In the genomic region with DNA sequence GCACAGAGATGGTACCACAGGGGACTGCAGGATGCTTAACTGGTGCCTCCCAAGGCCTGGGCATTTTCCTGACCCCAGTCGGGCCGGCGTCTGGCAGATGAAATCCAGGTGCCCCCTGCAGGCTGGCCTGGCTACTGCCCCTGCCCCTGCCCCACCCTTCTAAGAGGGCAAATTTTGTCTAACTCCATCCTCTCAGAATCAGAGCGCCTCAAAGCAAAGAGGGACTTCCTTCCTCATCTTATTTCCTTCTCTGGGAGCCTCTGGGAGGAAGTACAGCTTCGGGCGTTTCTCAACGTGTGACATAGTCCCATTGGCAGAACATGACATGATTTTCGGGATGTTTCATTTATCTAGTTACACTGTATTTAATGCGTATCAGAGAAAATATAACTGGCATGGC, we compare ENCODE assay signal across 2 cellular contexts.
TF ChIP-seq lines count a peak whose summit lies in the region.

No MANE protein-coding gene starts in this region.

TF ChIP-seq in GM12878, 131 proteins besides CTCF, POLR2A, EP300 and RAD21:
- TF ChIP-seq POU2F2 (IDR thresholded peaks at IDR 0.05; ENCODE audit: borderline replicate concordance, low read depth, low read length) (no peak), IRF4 (IDR thresholded peaks at IDR 0.05; ENCODE audit: low read depth, low read length) (no peak), NRF1 (conservative IDR thresholded peaks at IDR 0.05; ENCODE audit: low read depth, low read length) (no peak), YY1 (IDR thresholded peaks at IDR 0.05; ENCODE audit: low read depth, low read length) (0 out of 2 replicates have a peak, but pooled peaks have one; percentile 20), CREB1 (IDR thresholded peaks at IDR 0.05; ENCODE audit: low read depth) (no peak), ETV6 (conservative IDR thresholded peaks at IDR 0.05 in 1 of 2, IDR thresholded peaks at IDR 0.05 in 1 of 2; ENCODE audit: borderline replicate concordance in 1 of 2, low read depth in 1 of 2) (no peak), IRF3 (IDR thresholded peaks at IDR 0.05) (no peak), HCFC1 (IDR thresholded peaks at IDR 0.05; ENCODE audit: low read length) (no peak), SUPT20H (IDR thresholded peaks at IDR 0.05; ENCODE audit: borderline replicate concordance, control insufficient read depth, low read depth, low read length) (no peak), RUNX3 (IDR thresholded peaks at IDR 0.05; ENCODE audit: low read length) (no peak), RELA (IDR thresholded peaks at IDR 0.05; ENCODE audit: borderline replicate concordance, partially characterized antibody) (no peak), SMC3 (IDR thresholded peaks at IDR 0.05; ENCODE audit: borderline replicate concordance, low read length) (peak; percentile 37; the same call in 1 of the 2 replicates), NR2F1 (conservative IDR thresholded peaks at IDR 0.05) (no peak), ZBED1 (IDR thresholded peaks at IDR 0.05; ENCODE audit: borderline replicate concordance) (no peak), POLR2AphosphoS2 (IDR thresholded peaks at IDR 0.05; ENCODE audit: low read depth, low read length) (no peak), RBBP5 (conservative IDR thresholded peaks at IDR 0.05) (no peak), NR2C1 (IDR thresholded peaks at IDR 0.05) (no peak)
- TF ChIP-seq, protein P1, sequence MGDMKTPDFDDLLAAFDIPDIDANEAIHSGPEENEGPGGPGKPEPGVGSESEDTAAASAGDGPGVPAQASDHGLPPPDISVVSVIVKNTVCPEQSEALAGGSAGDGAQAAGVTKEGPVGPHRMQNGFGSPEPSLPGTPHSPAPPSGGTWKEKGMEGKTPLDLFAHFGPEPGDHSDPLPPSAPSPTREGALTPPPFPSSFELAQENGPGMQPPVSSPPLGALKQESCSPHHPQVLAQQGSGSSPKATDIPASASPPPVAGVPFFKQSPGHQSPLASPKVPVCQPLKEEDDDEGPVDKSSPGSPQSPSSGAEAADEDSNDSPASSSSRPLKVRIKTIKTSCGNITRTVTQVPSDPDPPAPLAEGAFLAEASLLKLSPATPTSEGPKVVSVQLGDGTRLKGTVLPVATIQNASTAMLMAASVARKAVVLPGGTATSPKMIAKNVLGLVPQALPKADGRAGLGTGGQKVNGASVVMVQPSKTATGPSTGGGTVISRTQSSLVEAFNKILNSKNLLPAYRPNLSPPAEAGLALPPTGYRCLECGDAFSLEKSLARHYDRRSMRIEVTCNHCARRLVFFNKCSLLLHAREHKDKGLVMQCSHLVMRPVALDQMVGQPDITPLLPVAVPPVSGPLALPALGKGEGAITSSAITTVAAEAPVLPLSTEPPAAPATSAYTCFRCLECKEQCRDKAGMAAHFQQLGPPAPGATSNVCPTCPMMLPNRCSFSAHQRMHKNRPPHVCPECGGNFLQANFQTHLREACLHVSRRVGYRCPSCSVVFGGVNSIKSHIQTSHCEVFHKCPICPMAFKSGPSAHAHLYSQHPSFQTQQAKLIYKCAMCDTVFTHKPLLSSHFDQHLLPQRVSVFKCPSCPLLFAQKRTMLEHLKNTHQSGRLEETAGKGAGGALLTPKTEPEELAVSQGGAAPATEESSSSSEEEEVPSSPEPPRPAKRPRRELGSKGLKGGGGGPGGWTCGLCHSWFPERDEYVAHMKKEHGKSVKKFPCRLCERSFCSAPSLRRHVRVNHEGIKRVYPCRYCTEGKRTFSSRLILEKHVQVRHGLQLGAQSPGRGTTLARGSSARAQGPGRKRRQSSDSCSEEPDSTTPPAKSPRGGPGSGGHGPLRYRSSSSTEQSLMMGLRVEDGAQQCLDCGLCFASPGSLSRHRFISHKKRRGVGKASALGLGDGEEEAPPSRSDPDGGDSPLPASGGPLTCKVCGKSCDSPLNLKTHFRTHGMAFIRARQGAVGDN (IDR thresholded peaks at IDR 0.05), result no peak

TF ChIP-seq in liver, 16 proteins besides CTCF, POLR2A, EP300 and RAD21:
- TF ChIP-seq RXRA (IDR thresholded peaks at IDR 0.05), result peak in 1 of 2 donors; percentile 16
- TF ChIP-seq HNF4A (conservative IDR thresholded peaks at IDR 0.05), result no peak
- no peak for TF ChIP-seq TAF1 (conservative IDR thresholded peaks at IDR 0.05)
- TF ChIP-seq, protein P2, sequence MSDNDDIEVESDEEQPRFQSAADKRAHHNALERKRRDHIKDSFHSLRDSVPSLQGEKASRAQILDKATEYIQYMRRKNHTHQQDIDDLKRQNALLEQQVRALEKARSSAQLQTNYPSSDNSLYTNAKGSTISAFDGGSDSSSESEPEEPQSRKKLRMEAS (IDR thresholded peaks at IDR 0.05), result peak; percentile 57
- TF ChIP-seq SP1 (IDR thresholded peaks at IDR 0.05), result no peak
- TF ChIP-seq EGR1 (IDR thresholded peaks at IDR 0.05; ENCODE audit: low read depth in 2 of 2), result peak; percentile 27 to 41
